21 cellular contexts compared by ENCODE assay signal in genomic region chr1:85406081-85406480, GRCh38. TPM values are rescaled to one million over a fixed set of nuclear protein-coding genes. Genes with fewer than 3 reads are reported as not detected.
A peak's percentile ranks its signal among the peaks of the same experiment; 100 is the strongest.
DNase-seq lines count a peak whose midpoint lies in the region; ATAC-seq and TF ChIP-seq lines count a peak whose summit lies in the region.
"Had no signal": no experiment of that assay in that cellular context is flagged by ENCODE, and none has a peak within 500 bp of the region (broad histone marks: within the 10 kb centered on the region; RNA-seq: fewer than 3 reads in every experiment).

No MANE protein-coding gene starts in this region.

- peaks cover 1% of the 10 kb centered on the region for H3K79me1 ChIP-seq in trophoblast cell (ENCODE audit: low read length)

- no peak overlapping the region for H2BK120ac ChIP-seq in trophoblast cell (ENCODE audit: insufficient read depth, low read length, poor library complexity)

- intact Hi-C loops in mammary epithelial cell (cut with micrococcal nuclease) (loop anchor here (10.0 kb wide), 1 partner anchor 289 kb away; no protein-coding TSS in a partner anchor), testis (cut with DNase I; ENCODE audit: low total_unique reads) (no loop called here)

- no TSS peak for BruUV-seq in mammary epithelial cell (replicated peaks; lab: Mats Ljungman, UMichigan)

- no peak overlapping the region for H3K4ac ChIP-seq in trophoblast cell (ENCODE audit: low read depth, low read length)

- H3K79me2 ChIP-seq in Karpas-422 (ENCODE audit: low read length): no peaks in the 10 kb centered on the region
- H3K79me2 ChIP-seq in mammary epithelial cell (ENCODE audit: insufficient read depth, low read length): no peaks in the 10 kb centered on the region
- no peaks in the 10 kb centered on the region for H3K79me2 ChIP-seq in trophoblast cell (ENCODE audit: control insufficient read depth, insufficient read depth, low read length, poor library complexity)

- H2BK5ac ChIP-seq in trophoblast cell (ENCODE audit: low read depth, low read length, poor library complexity): no peak overlapping the region

- no peak overlapping the region for H3K4me2 ChIP-seq in Karpas-422 (ENCODE audit: low read depth, low read length, poor library complexity, severe bottlenecking)
- H3K4me2 ChIP-seq in mammary epithelial cell (ENCODE audit: insufficient read depth, low read depth, low read length): no peak overlapping the region
- H3K4me2 ChIP-seq in trophoblast cell (ENCODE audit: low read length): no peak overlapping the region

- no peaks in the 10 kb centered on the region for H3K36me3 ChIP-seq in Karpas-422 (ENCODE audit: insufficient read depth, low read length)
- H3K36me3 ChIP-seq in mammary epithelial cell (ENCODE audit: insufficient read depth, low read length): no peaks in the 10 kb centered on the region
- H3K36me3 ChIP-seq in testis (ENCODE audit: low read depth, missing control alignments): no peaks in the 10 kb centered on the region
- no peaks in the 10 kb centered on the region for H3K36me3 ChIP-seq in trophoblast cell (ENCODE audit: control insufficient read depth in 1 of 2, insufficient read depth in 2 of 2, low read length in 2 of 2)
- H3K36me3 ChIP-seq: esophagus squamous epithelium, spleen, tibial nerve had no signal

- no peaks in the 10 kb centered on the region for H3K36me3 Mint-ChIP-seq in mesothelial cell of epicardium
- H3K36me3 Mint-ChIP-seq: CD4-positive, alpha-beta memory T cell; stimulated activated naive B cell treated with anti-CD40 and anti-IgM and Interleukin-4, amounts not matched to agents 10 μg/mL and 1 μg/mL and 100 μg/mL, for 72 hours; WTC11 had no signal

- H3K23ac ChIP-seq in trophoblast cell (ENCODE audit: low read length): no peak overlapping the region

- no peak overlapping the region for H2BK12ac ChIP-seq in trophoblast cell (ENCODE audit: low read length)

- H4K91ac ChIP-seq in trophoblast cell (ENCODE audit: low read depth, low read length): no peak overlapping the region

- H2AK5ac ChIP-seq in trophoblast cell (ENCODE audit: low read length): no peak overlapping the region

- dilution Hi-C loops in mammary epithelial cell (cut with HindIII; ENCODE audit: low sequenced_read_pairs): no loop called here

- TF ChIP-seq CTCF in mammary epithelial cell (conservative IDR thresholded peaks at IDR 0.05 in 1 of 2, IDR thresholded peaks at IDR 0.05 in 1 of 2; ENCODE audit: extremely low read depth in 1 of 2, insufficient read depth in 1 of 2, low read depth in 1 of 2, low read length in 2 of 2) (no peak), mesothelial cell of epicardium (IDR thresholded peaks at IDR 0.05; ENCODE audit: unreplicated experiment) (no peak), testis (IDR thresholded peaks at IDR 0.05) (no peak)

- H2AFZ ChIP-seq in Karpas-422 (ENCODE audit: low read length) (no peak overlapping the region), mammary epithelial cell (ENCODE audit: low read depth, low read length) (no peak overlapping the region), trophoblast cell (ENCODE audit: insufficient read depth, low read length, poor library complexity) (no peak overlapping the region)

- no peak for TF ChIP-seq POLR2A in testis (IDR thresholded peaks at IDR 0.05)

- peak overlapping the region; percentile 78 for H3K27ac Mint-ChIP-seq in mesothelial cell of epicardium
- H3K27ac Mint-ChIP-seq: CD4-positive, alpha-beta memory T cell; endodermal cell; stimulated activated naive B cell treated with anti-CD40 and anti-IgM and Interleukin-4, amounts not matched to agents 10 μg/mL and 1 μg/mL and 100 μg/mL, for 72 hours; WTC11 had no signal

- H3K9me3 ChIP-seq in Karpas-422 (ENCODE audit: low read length) (no peaks in the 10 kb centered on the region), mammary epithelial cell (replicated peaks; ENCODE audit: insufficient read depth, low read length) (no peaks in the 10 kb centered on the region), testis (no peaks in the 10 kb centered on the region), trophoblast cell (ENCODE audit: insufficient read depth, low read depth, low read length) (no peaks in the 10 kb centered on the region)
- H3K9me3 ChIP-seq: esophagus squamous epithelium, spleen, tibial nerve had no signal

- H3K9ac ChIP-seq in Karpas-422 (ENCODE audit: low read length): no peak overlapping the region
- no peak overlapping the region for H3K9ac ChIP-seq in mammary epithelial cell (ENCODE audit: insufficient read depth, low read length)
- no peak overlapping the region for H3K9ac ChIP-seq in trophoblast cell (ENCODE audit: low read length)

- H3K4me1 ChIP-seq in Karpas-422 (ENCODE audit: low read length): no peaks in the 10 kb centered on the region
- peaks cover 3% of the 10 kb centered on the region for H3K4me1 ChIP-seq in mammary epithelial cell (ENCODE audit: insufficient read depth, low read length)
- peaks cover 28% of the 10 kb centered on the region for H3K4me1 ChIP-seq in testis
- H3K4me1 ChIP-seq in trophoblast cell (ENCODE audit: control insufficient read depth in 1 of 2, insufficient read depth in 2 of 2, low read length in 2 of 2): peaks cover 0 to 3% of the 10 kb centered on the region in 2 experiments

- no peaks in the 10 kb centered on the region for H3K27me3 Mint-ChIP-seq in mesothelial cell of epicardium (ENCODE audit: low read depth)
- H3K27me3 Mint-ChIP-seq: CD4-positive, alpha-beta memory T cell; stimulated activated naive B cell treated with anti-CD40 and anti-IgM and Interleukin-4, amounts not matched to agents 10 μg/mL and 1 μg/mL and 100 μg/mL, for 72 hours had no signal

- no peak for ATAC-seq in GM18502 (IDR thresholded peaks at IDR 0.05; ENCODE audit: poor library complexity, unreplicated experiment)
- ATAC-seq: stimulated activated naive B cell treated with anti-CD40 and anti-IgM and Interleukin-4, amounts not matched to agents 10 μg/mL and 1 μg/mL and 100 μg/mL, for 72 hours; WTC11 had no signal

- H3K27me3 ChIP-seq in Karpas-422 (ENCODE audit: low read length) (no peaks in the 10 kb centered on the region; the same call in 1 of the 2 replicates), mammary epithelial cell (ENCODE audit: insufficient read depth, low read length) (no peaks in the 10 kb centered on the region), testis (no peaks in the 10 kb centered on the region), trophoblast cell (ENCODE audit: insufficient read depth, low read length) (no peaks in the 10 kb centered on the region)
- H3K27me3 ChIP-seq: esophagus squamous epithelium, spleen, tibial nerve had no signal

- CTCF ChIA-PET in mammary epithelial cell (lab: Charles Lee; ENCODE audit: low non-redundant PET): interaction anchor here (0.6 kb wide), 1 partner anchor 96 kb away, joined by 3 read pairs; no protein-coding TSS in a partner anchor

- H3K4me3 ChIP-seq in Karpas-422 (ENCODE audit: low read length): no peak overlapping the region
- no peak overlapping the region for H3K4me3 ChIP-seq in mammary epithelial cell (replicated peaks in 1 of 3; ENCODE audit: insufficient read depth in 1 of 3, low read depth in 2 of 3, low read length in 3 of 3)
- H3K4me3 ChIP-seq in testis: no peak overlapping the region
- H3K4me3 ChIP-seq in trophoblast cell (ENCODE audit: low read depth, low read length): no peak overlapping the region
- H3K4me3 ChIP-seq: coronary artery, esophagus squamous epithelium, spleen, tibial nerve had no signal

- H3K9me3 Mint-ChIP-seq in mesothelial cell of epicardium: no peaks in the 10 kb centered on the region
- H3K9me3 Mint-ChIP-seq: CD4-positive, alpha-beta memory T cell; endodermal cell; stimulated activated naive B cell treated with anti-CD40 and anti-IgM and Interleukin-4, amounts not matched to agents 10 μg/mL and 1 μg/mL and 100 μg/mL, for 72 hours; WTC11 had no signal

- H3K18ac ChIP-seq in trophoblast cell (ENCODE audit: low read length): no peak overlapping the region

- in situ Hi-C loops in mammary epithelial cell (cut with MboI; ENCODE audit: low sequenced_read_pairs in 2 of 2): no loop called here

- no peaks in the 10 kb centered on the region for H4K20me1 ChIP-seq in Karpas-422 (ENCODE audit: insufficient read depth, low read depth, low read length)
- H4K20me1 ChIP-seq in mammary epithelial cell (ENCODE audit: insufficient read depth, low read length): no peaks in the 10 kb centered on the region

- H4K8ac ChIP-seq in trophoblast cell (ENCODE audit: low read depth, low read length): no peak overlapping the region

- 95% methylated on average over 1 of the region's 1 CpG for WGBS in mammary epithelial cell (ENCODE audit: low coverage, missing lambda C conversion rate)
- WGBS in testis, 2 donors: 33 to 34% methylated on average over 1 of the region's 1 CpG
- WGBS in trophoblast cell (ENCODE audit: extremely low coverage, insufficient coverage, insufficient read length): no CpG with 5 or more reads among the region's 1 CpG

- DNase-seq in Karpas-422 (peak; percentile 1), mammary epithelial cell (no peak), mesothelial cell of epicardium (ENCODE audit: low spot score in 2 of 2, unreplicated experiment in 2 of 2) (no peak), testis (no peak), trophoblast cell (no peak), NCI-H1694 (lab: John Stamatoyannopoulos, UW) (no peak)
- DNase-seq: activated CD8-positive, alpha-beta memory T cell treated with anti-CD3 and anti-CD28 coated beads, Interleukin-2, amount 50 U/mL, for 4 hours; CD4-positive, alpha-beta memory T cell; endodermal cell; esophagus squamous epithelium; NCI-H1417; NCI-H2081 treated with DMSO at 0.1 percent for 48 hours; NCI-H82; spleen; stimulated activated CD4-positive, alpha-beta T cell treated with anti-CD3 and anti-CD28 coated beads, Interleukin-2, amount 100 ng/mL, for 48 hours; stimulated activated naive B cell treated with anti-CD40 and anti-IgM and Interleukin-4, amounts not matched to agents 10 μg/mL and 1 μg/mL and 100 μg/mL, for 72 hours had no signal

- H3K14ac ChIP-seq in trophoblast cell (ENCODE audit: low read length): no peak overlapping the region

- no peak overlapping the region for H4K12ac ChIP-seq in trophoblast cell (ENCODE audit: low read depth, low read length)

- peaks cover 26% of the 10 kb centered on the region for H3K4me1 Mint-ChIP-seq in mesothelial cell of epicardium
- H3K4me1 Mint-ChIP-seq: CD4-positive, alpha-beta memory T cell; stimulated activated naive B cell treated with anti-CD40 and anti-IgM and Interleukin-4, amounts not matched to agents 10 μg/mL and 1 μg/mL and 100 μg/mL, for 72 hours had no signal

- no peak overlapping the region for H3K4me3 Mint-ChIP-seq in mesothelial cell of epicardium
- H3K4me3 Mint-ChIP-seq: CD4-positive, alpha-beta memory T cell; endodermal cell; stimulated activated naive B cell treated with anti-CD40 and anti-IgM and Interleukin-4, amounts not matched to agents 10 μg/mL and 1 μg/mL and 100 μg/mL, for 72 hours; WTC11 had no signal

- no peak overlapping the region for H3K27ac ChIP-seq in Karpas-422 (ENCODE audit: low read length)
- peak overlapping the region; percentile 82 for H3K27ac ChIP-seq in mammary epithelial cell (ENCODE audit: insufficient read depth, low read depth, low read length)
- H3K27ac ChIP-seq in testis: peak overlapping the region; percentile 36 to 72
- no peak overlapping the region for H3K27ac ChIP-seq in trophoblast cell (ENCODE audit: low read depth, low read length)
- H3K27ac ChIP-seq: RWPE1 had no signal

- H3K9me2 ChIP-seq in Karpas-422 (replicated peaks; ENCODE audit: insufficient read depth, low read length): no peaks in the 10 kb centered on the region

RNA-seq across cellular contexts. Expression of gene DDAH1, which starts 58.9 kb away (rescaled TPM):
- 0.15 TPM in 1 of 2 replicates, not detected in the other for total RNA-seq in Karpas-422 (2014; rRNA removed; shearing (Covaris generic); ENCODE audit: low replicate concordance)
- 10 to 100 TPM in 1 of 2 donors, 1 to 10 TPM in 1; 5.1 to 15.8 TPM for total RNA-seq in mammary epithelial cell
- 7.6 TPM for polyA plus RNA-seq in mammary epithelial cell
- polyA minus RNA-seq in mammary epithelial cell: 12.0 TPM
- total RNA-seq in mesothelial cell of epicardium: 26.1 to 28.9 TPM (median 27.3 TPM) in 3 replicates
- 10 to 100 TPM; 54.3 to 71.3 TPM for total RNA-seq in testis
- 45.3 TPM for polyA plus RNA-seq in testis (ENCODE audit: insufficient read depth, low read depth, low replicate concordance)
- polyA plus RNA-seq in trophoblast cell (2013): 25.8 and 27.4 TPM in 2 replicates
- total RNA-seq: CD4-positive, alpha-beta memory T cell had no signal
- polyA plus RNA-seq: CD4-positive, alpha-beta memory T cell had no signal

Comparison
In these comparisons a context has a peak if more than half of its experiments do, and no peak if none do; other contexts are left out.
1. H3K27ac ChIP-seq: peak in mammary epithelial cell (single experiment) and testis (2 of 2); none in Karpas-422 (single experiment) and trophoblast cell (single experiment).